Comparison of ENCODE assay signal across 19 cellular contexts in the genomic region with DNA sequence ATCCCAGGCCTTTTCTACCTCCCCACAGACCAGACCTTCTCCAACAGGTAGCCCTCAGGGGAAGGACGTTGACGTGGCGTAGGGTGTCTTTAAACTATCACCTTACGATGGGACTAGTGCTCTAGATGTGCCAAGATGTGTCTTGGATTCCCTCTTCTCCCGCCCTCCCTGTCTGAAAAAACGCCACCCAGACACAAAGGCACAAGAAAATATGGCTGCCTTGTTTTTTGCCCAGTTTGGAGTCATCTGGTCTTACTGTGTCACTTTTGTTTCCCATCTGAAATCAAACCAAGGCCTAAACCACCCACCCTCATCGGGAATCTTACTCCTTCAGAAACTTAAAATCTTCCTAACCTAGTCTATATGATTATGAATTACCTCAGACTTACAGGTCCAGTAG.
A peak's percentile ranks its signal among the peaks of the same experiment; 100 is the strongest.
DNase-seq lines count a peak whose midpoint lies in the region; ATAC-seq and TF ChIP-seq lines count a peak whose summit lies in the region.
"Had no signal": no experiment of that assay in that cellular context is flagged by ENCODE, and none has a peak within 500 bp of the region (broad histone marks: within the 10 kb centered on the region; RNA-seq: fewer than 3 reads in every experiment).

No MANE protein-coding gene starts in this region.

- peak; percentile 28 to 49 (median 40) for ATAC-seq in psoas muscle
- no peak for ATAC-seq in HG02852 (IDR thresholded peaks at IDR 0.05; ENCODE audit: unreplicated experiment)
- ATAC-seq: left lobe of liver; naive thymus-derived CD8-positive, alpha-beta T cell had no signal

- DNase-seq in CD4-positive, alpha-beta memory T cell = no peak
- DNase-seq in Karpas-422 (peak; percentile 54), dorsolateral prefrontal cortex (peak in 1 of 10 donors; percentile 31), psoas muscle (no peak), iPS-NIHi11 (ENCODE audit: low spot score) (no peak), PC-9 (no peak)
- DNase-seq in effector CD4-positive, alpha-beta T cell = no peak
- DNase-seq: activated CD4-positive, alpha-beta memory T cell treated with anti-CD3 and anti-CD28 coated beads, Interleukin-2, amount 10 ng/mL, durations not matched to agents 7 days and 5 days; BE2C; NCI-H1436; NCI-H446; stimulated activated CD4-positive, alpha-beta T cell treated with anti-CD3 and anti-CD28 coated beads, Interleukin-4, amount 100 ng/mL, for 4 hours had no signal

- no peaks in the 10 kb centered on the region for H4K20me1 ChIP-seq in Karpas-422 (ENCODE audit: insufficient read depth, low read depth, low read length)
- H4K20me1 ChIP-seq in PC-9 (ENCODE audit: insufficient read depth) = no peaks in the 10 kb centered on the region

- TF ChIP-seq CTCF in dorsolateral prefrontal cortex (IDR thresholded peaks at IDR 0.05 in 54 of 56, conservative IDR thresholded peaks at IDR 0.05 in 2 of 56; ENCODE audit: low read depth in 1 of 56, partially characterized antibody in 56 of 56) (no peak), psoas muscle (IDR thresholded peaks at IDR 0.05) (no peak), PC-9 (conservative IDR thresholded peaks at IDR 0.05) (no peak)

- no peaks in the 10 kb centered on the region for H3K9me2 ChIP-seq in Karpas-422 (replicated peaks; ENCODE audit: insufficient read depth, low read length)
- H3K9me2 ChIP-seq in PC-9 (ENCODE audit: insufficient read depth) = no peaks in the 10 kb centered on the region

- 53 to 95% (median 95%) methylated on average over 7 of the region's 7 CpGs for WGBS in psoas muscle, 3 donors

- no peaks in the 10 kb centered on the region for H3K27me3 ChIP-seq in CD4-positive, alpha-beta memory T cell (ENCODE audit: insufficient read depth, low read length)
- no peaks in the 10 kb centered on the region for H3K27me3 ChIP-seq in Karpas-422 (ENCODE audit: low read length)
- H3K27me3 ChIP-seq in dorsolateral prefrontal cortex = peaks cover 0 to 21% (median 0%) of the 10 kb centered on the region in 45 donors
- no peaks in the 10 kb centered on the region for H3K27me3 ChIP-seq in psoas muscle (ENCODE audit: insufficient read depth in 3 of 3, low read length in 2 of 3)
- H3K27me3 ChIP-seq in PC-9 (ENCODE audit: insufficient read depth, low read depth) = no peaks in the 10 kb centered on the region
- H3K27me3 ChIP-seq: BE2C, hepatocyte, upper lobe of left lung had no signal

- H3K9me3 Mint-ChIP-seq in CD4-positive, alpha-beta memory T cell = no peaks in the 10 kb centered on the region
- H3K9me3 Mint-ChIP-seq: activated CD4-positive, alpha-beta memory T cell treated with anti-CD3 and anti-CD28 coated beads, Interleukin-2, amount 10 ng/mL, durations not matched to agents 7 days and 5 days; activated T-helper 1 cell treated with anti-CD3 and anti-CD28 coated beads, Interleukin-12 subunit alpha, Interleukin-12 subunit beta, Interleukin-2, Interleukin-4 antibody, amounts not matched to agents 30 ng/mL and 10 ng/mL and 1 ng/mL, durations not matched to agents 14 hours and 24 hours and 36 hours; naive thymus-derived CD8-positive, alpha-beta T cell had no signal

- H3K4me1 Mint-ChIP-seq in CD4-positive, alpha-beta memory T cell = peaks cover 0 to 23% (median 3%) of the 10 kb centered on the region in 4 donors
- H3K4me1 Mint-ChIP-seq: activated CD4-positive, alpha-beta memory T cell treated with anti-CD3 and anti-CD28 coated beads, Interleukin-2, amount 10 ng/mL, durations not matched to agents 7 days and 5 days; naive thymus-derived CD8-positive, alpha-beta T cell had no signal

- H3K27ac ChIP-seq in CD4-positive, alpha-beta memory T cell (ENCODE audit: low read depth, low read length) = no peak overlapping the region
- H3K27ac ChIP-seq in Karpas-422 (ENCODE audit: low read length) (no peak overlapping the region), dorsolateral prefrontal cortex (peak overlapping the region in 45 of 59 donors; percentile 28 to 94 (median 89)), psoas muscle (peak overlapping the region; percentile 83), PC-9 (no peak overlapping the region)
- H3K27ac ChIP-seq: hepatocyte had no signal

- H3K4me3 Mint-ChIP-seq in CD4-positive, alpha-beta memory T cell = peak overlapping the region in 6 of 8 donors; percentile 91 to 96 (median 94)
- H3K4me3 Mint-ChIP-seq: activated CD4-positive, alpha-beta memory T cell treated with anti-CD3 and anti-CD28 coated beads, Interleukin-2, amount 10 ng/mL, durations not matched to agents 7 days and 5 days; activated T-helper 1 cell treated with anti-CD3 and anti-CD28 coated beads, Interleukin-12 subunit alpha, Interleukin-12 subunit beta, Interleukin-2, Interleukin-4 antibody, amounts not matched to agents 30 ng/mL and 10 ng/mL and 1 ng/mL, durations not matched to agents 14 hours and 24 hours and 36 hours had no signal

- no peak overlapping the region for H3K4me3 ChIP-seq in CD4-positive, alpha-beta memory T cell (ENCODE audit: low read length in 2 of 2)
- H3K4me3 ChIP-seq in Karpas-422 (ENCODE audit: low read length) (peak overlapping the region; percentile 65), dorsolateral prefrontal cortex (peak overlapping the region in 43 of 59 donors; percentile 12 to 69 (median 51)), psoas muscle (peak overlapping the region; percentile 70), PC-9 (no peak overlapping the region)
- H3K4me3 ChIP-seq: HAP-1, hepatocyte had no signal

- peak overlapping the region; percentile 67 for H3K9ac ChIP-seq in Karpas-422 (ENCODE audit: low read length)

- H3K4me2 ChIP-seq in Karpas-422 (ENCODE audit: low read depth, low read length, poor library complexity, severe bottlenecking) (peak overlapping the region; percentile 63), PC-9 (no peak overlapping the region)
- H3K4me2 ChIP-seq: hepatocyte had no signal

- H3K4me1 ChIP-seq in CD4-positive, alpha-beta memory T cell (ENCODE audit: insufficient read depth, low read length) = no peaks in the 10 kb centered on the region
- H3K4me1 ChIP-seq in Karpas-422 (ENCODE audit: low read length) (peaks cover 22% of the 10 kb centered on the region), psoas muscle (no peaks in the 10 kb centered on the region), PC-9 (replicated peaks; ENCODE audit: insufficient read depth) (no peaks in the 10 kb centered on the region)
- H3K4me1 ChIP-seq: BE2C, HAP-1 had no signal

- intact Hi-C loops in CD4-positive, alpha-beta memory T cell (cut with micrococcal nuclease) = no loop called here
- intact Hi-C loops in dorsolateral prefrontal cortex (cut with DNase I) (no loop called here), psoas muscle (cut with DNase I) (no loop called here), PC-9 (cut with micrococcal nuclease; ENCODE audit: unreplicated experiment) (no loop called here)

- POLR2A ChIA-PET in CD4-positive, alpha-beta memory T cell (lab: Charles Lee; ENCODE audit: partially characterized antibody) = no interaction called here
- POLR2A ChIA-PET in PC-9 (lab: Charles Lee; ENCODE audit: unreplicated experiment) = no interaction called here

- no peaks in the 10 kb centered on the region for H3K9me3 ChIP-seq in CD4-positive, alpha-beta memory T cell (ENCODE audit: control insufficient read depth in 1 of 2, low read length in 2 of 2)
- H3K9me3 ChIP-seq in Karpas-422 (ENCODE audit: low read length) (no peaks in the 10 kb centered on the region), psoas muscle (no peaks in the 10 kb centered on the region), PC-9 (ENCODE audit: insufficient read depth, low read depth) (no peaks in the 10 kb centered on the region)
- H3K9me3 ChIP-seq: BE2C, HAP-1, upper lobe of left lung had no signal

- no peaks in the 10 kb centered on the region for H3K27me3 Mint-ChIP-seq in CD4-positive, alpha-beta memory T cell
- H3K27me3 Mint-ChIP-seq: activated CD4-positive, alpha-beta memory T cell treated with anti-CD3 and anti-CD28 coated beads, Interleukin-2, amount 10 ng/mL, durations not matched to agents 7 days and 5 days; naive thymus-derived CD8-positive, alpha-beta T cell had no signal

- H3K79me2 ChIP-seq in Karpas-422 (ENCODE audit: low read length) = no peaks in the 10 kb centered on the region
- no peaks in the 10 kb centered on the region for H3K79me2 ChIP-seq in PC-9 (ENCODE audit: low read depth)
- H3K79me2 ChIP-seq: hepatocyte had no signal

- H3F3A ChIP-seq in PC-9 (ENCODE audit: insufficient read depth, low read depth) = no peaks in the 10 kb centered on the region

- peak overlapping the region in 3 of 7 donors; percentile 0 to 72 (median 34) for H3K27ac Mint-ChIP-seq in CD4-positive, alpha-beta memory T cell
- H3K27ac Mint-ChIP-seq: activated CD4-positive, alpha-beta memory T cell treated with anti-CD3 and anti-CD28 coated beads, Interleukin-2, amount 10 ng/mL, durations not matched to agents 7 days and 5 days; activated T-helper 1 cell treated with anti-CD3 and anti-CD28 coated beads, Interleukin-12 subunit alpha, Interleukin-12 subunit beta, Interleukin-2, Interleukin-4 antibody, amounts not matched to agents 30 ng/mL and 10 ng/mL and 1 ng/mL, durations not matched to agents 14 hours and 24 hours and 36 hours had no signal

- CTCF ChIA-PET in CD4-positive, alpha-beta memory T cell (lab: Charles Lee; ENCODE audit: partially characterized antibody) = no interaction called here
- CTCF ChIA-PET in PC-9 (lab: Charles Lee) = no interaction called here

- no peaks in the 10 kb centered on the region for H3K36me3 Mint-ChIP-seq in CD4-positive, alpha-beta memory T cell
- H3K36me3 Mint-ChIP-seq: naive thymus-derived CD8-positive, alpha-beta T cell had no signal

- H2AFZ ChIP-seq in Karpas-422 (ENCODE audit: low read length) = peak overlapping the region; percentile 93
- H2AFZ ChIP-seq in PC-9 = no peak overlapping the region
- H2AFZ ChIP-seq: hepatocyte had no signal

- no peaks in the 10 kb centered on the region for H3K36me3 ChIP-seq in CD4-positive, alpha-beta memory T cell (ENCODE audit: insufficient read depth, low read length)
- no peaks in the 10 kb centered on the region for H3K36me3 ChIP-seq in Karpas-422 (ENCODE audit: insufficient read depth, low read length)
- H3K36me3 ChIP-seq in psoas muscle (ENCODE audit: insufficient read depth in 1 of 2, low read depth in 1 of 2) = no peaks in the 10 kb centered on the region
- peaks cover 29% of the 10 kb centered on the region for H3K36me3 ChIP-seq in PC-9 (ENCODE audit: low read depth)
- H3K36me3 ChIP-seq: upper lobe of left lung had no signal

- BruUV-seq in PC-9 (replicated peaks; lab: Mats Ljungman, UMichigan) = no TSS peak

Comparison
In these comparisons a context has a peak if more than half of its experiments do, and no peak if none do; other contexts are left out.
1. H3K27ac ChIP-seq: peak in dorsolateral prefrontal cortex (45 of 59) and psoas muscle (single experiment); none in CD4-positive, alpha-beta memory T cell (single experiment), Karpas-422 (single experiment) and PC-9 (single experiment).
2. H3K4me3 ChIP-seq: peak in Karpas-422 (single experiment), dorsolateral prefrontal cortex (43 of 59) and psoas muscle (single experiment); none in CD4-positive, alpha-beta memory T cell (0 of 2) and PC-9 (single experiment).